8 cellular contexts compared by ENCODE assay signal in the genomic region with DNA sequence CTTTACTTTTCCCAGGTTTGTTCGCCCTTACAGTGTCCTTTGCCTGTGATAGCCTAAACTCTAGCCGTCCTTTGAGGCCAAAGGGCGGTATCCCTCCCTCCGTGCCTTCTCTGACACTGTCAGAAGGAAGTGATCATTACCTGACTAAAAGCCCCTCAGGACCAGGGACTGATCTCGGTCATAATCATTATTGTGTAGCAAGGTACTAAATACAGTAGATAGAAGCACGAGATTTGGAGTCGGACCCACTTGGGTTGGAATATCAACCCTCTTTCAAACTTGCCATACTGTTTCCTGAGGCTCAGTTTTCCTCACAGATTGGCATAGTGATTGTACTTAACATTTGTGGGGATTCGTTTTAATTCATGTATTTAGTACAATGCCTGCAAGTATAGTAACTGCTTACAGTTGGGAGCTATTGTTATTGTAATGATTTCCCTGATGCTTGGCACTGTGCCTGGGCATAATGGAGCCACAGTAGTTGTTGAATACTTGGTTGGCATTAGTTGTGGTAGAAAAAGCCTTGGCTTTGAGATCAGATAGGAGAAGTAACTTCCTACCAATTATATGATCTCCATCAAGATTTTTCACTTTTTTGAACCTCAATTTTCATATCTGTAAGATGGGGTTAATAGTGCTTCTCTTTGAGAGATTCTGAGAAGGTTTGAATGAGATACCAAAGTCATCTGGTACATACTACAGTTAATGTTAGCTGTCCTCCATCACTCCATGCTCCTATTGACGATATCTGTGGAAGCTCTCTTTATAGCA. TPM values are rescaled to one million over a fixed set of nuclear protein-coding genes. Genes with fewer than 3 reads are reported as not detected.
DNase-seq lines count a peak whose midpoint lies in the region; TF ChIP-seq lines count a peak whose summit lies in the region.

No MANE protein-coding gene starts in this region.

- H3K4me1 Mint-ChIP-seq in neural progenitor cell: peaks cover 28% of the 10 kb centered on the region

- peaks cover 6% of the 10 kb centered on the region for H3K27me3 Mint-ChIP-seq in neural progenitor cell (ENCODE audit: insufficient read depth, low read depth)

- H3K4me1 ChIP-seq in neural progenitor cell: peaks cover 6% of the 10 kb centered on the region

- H4K20me1 ChIP-seq in neural progenitor cell (ENCODE audit: low read depth): no peaks in the 10 kb centered on the region

- peak overlapping the region; percentile 89 for H2AFZ ChIP-seq in neural progenitor cell (replicated peaks)

- H3F3A ChIP-seq in neural progenitor cell (ENCODE audit: low read depth): peaks cover 27% of the 10 kb centered on the region

- H3K4me3 Mint-ChIP-seq in neural progenitor cell: peak overlapping the region; percentile 96

- no peak for TF ChIP-seq CTCF in neural progenitor cell (IDR thresholded peaks at IDR 0.05)

- H3K4me3 ChIP-seq in neural progenitor cell: peak overlapping the region; percentile 66

- H3K27ac ChIP-seq in neural progenitor cell: no peak overlapping the region

- H3K9ac ChIP-seq in neural progenitor cell: no peak overlapping the region

- peak overlapping the region; percentile 84 for H3K4me2 ChIP-seq in neural progenitor cell

- H3K36me3 Mint-ChIP-seq in neural progenitor cell: peaks cover 6% of the 10 kb centered on the region

- H3K9me3 ChIP-seq in neural progenitor cell (ENCODE audit: low read depth): no peaks in the 10 kb centered on the region

- no peaks in the 10 kb centered on the region for H3K79me2 ChIP-seq in neural progenitor cell (ENCODE audit: low read depth)

- H3K27ac Mint-ChIP-seq in neural progenitor cell: peak overlapping the region; percentile 72

- H3K27me3 ChIP-seq in neural progenitor cell: no peaks in the 10 kb centered on the region

- DNase-seq in DMS79 (lab: John Stamatoyannopoulos, UW) (peak; percentile 1), M059J (ENCODE audit: low read depth) (peak; percentile 23), dermis blood vessel endothelial cell (peak; percentile 50), neural progenitor cell (ENCODE audit: low spot score) (no peak), AG20443 (ENCODE audit: low spot score) (no peak), hepatic stellate cell (ENCODE audit: low spot score) (no peak), NCI-H187 treated with DMSO at 0.1 percent for 48 hours (lab: John Stamatoyannopoulos, UW) (no peak)
- no peak for DNase-seq in stimulated activated naive CD4-positive, alpha-beta T cell treated with Interleukin-2 at 50 U/mL for 16 hours (lab: John Stamatoyannopoulos, UW)

- no peaks in the 10 kb centered on the region for H3K9me3 Mint-ChIP-seq in neural progenitor cell

- H3K36me3 ChIP-seq in neural progenitor cell: no peaks in the 10 kb centered on the region

RNA-seq across cellular contexts. Expression of a gene that starts 0.8 kb away (rescaled TPM):
- 6.7 and 16.3 TPM in 2 replicates for total RNA-seq in M059J (2014; rRNA removed; shearing (Covaris generic))
- total RNA-seq in dermis blood vessel endothelial cell: 10.0 and 13.9 TPM in 2 replicates
- 16.8 and 22.7 TPM in 2 replicates for total RNA-seq in neural progenitor cell (ENCODE audit: low replicate concordance)

RNA-seq across cellular contexts. Expression of a gene that starts 26.4 kb away (rescaled TPM):
- 0.12 and 0.20 TPM in 2 replicates for total RNA-seq in M059J (2014; rRNA removed; shearing (Covaris generic))
- total RNA-seq in dermis blood vessel endothelial cell: not detected in 2 replicates
- 0.31 TPM in 1 of 2 replicates, not detected in the other for total RNA-seq in neural progenitor cell (ENCODE audit: low replicate concordance)

RNA-seq across cellular contexts. Expression of a gene that starts 27.2 kb away (rescaled TPM):
- total RNA-seq in M059J (2014; rRNA removed; shearing (Covaris generic)): 44.2 and 81.4 TPM in 2 replicates
- total RNA-seq in dermis blood vessel endothelial cell (38.8 TPM in 2 replicates), neural progenitor cell (ENCODE audit: low replicate concordance) (31.0 and 111 TPM in 2 replicates)

RNA-seq across cellular contexts. Expression of a gene that starts 28.9 kb away (rescaled TPM):
- 1.2 and 2.6 TPM in 2 replicates for total RNA-seq in M059J (2014; rRNA removed; shearing (Covaris generic))
- total RNA-seq in dermis blood vessel endothelial cell: 0.17 and 0.37 TPM in 2 replicates
- total RNA-seq in neural progenitor cell (ENCODE audit: low replicate concordance): 0.88 and 3.7 TPM in 2 replicates

RNA-seq across cellular contexts. Expression of a gene that starts 54.7 kb away (rescaled TPM):
- total RNA-seq in M059J (2014; rRNA removed; shearing (Covaris generic)): 2.5 and 3.5 TPM in 2 replicates
- total RNA-seq in dermis blood vessel endothelial cell: under 0.01 TPM in 1 of 2 replicates, not detected in the other
- total RNA-seq in neural progenitor cell (ENCODE audit: low replicate concordance): 0.79 and 2.3 TPM in 2 replicates

Comparison
In these comparisons a context has a peak if more than half of its experiments do, and no peak if none do; other contexts are left out.
1. DNase-seq: peak in DMS79 (single experiment), M059J (single experiment) and dermis blood vessel endothelial cell (single experiment); none in neural progenitor cell (single experiment), AG20443 (single experiment), hepatic stellate cell (single experiment), stimulated activated naive CD4-positive, alpha-beta T cell treated with Interleukin-2 at 50 U/mL for 16 hours (single experiment) and NCI-H187 treated with DMSO at 0.1 percent for 48 hours (single experiment).